8 cellular contexts compared by ENCODE assay signal in the genomic region with DNA sequence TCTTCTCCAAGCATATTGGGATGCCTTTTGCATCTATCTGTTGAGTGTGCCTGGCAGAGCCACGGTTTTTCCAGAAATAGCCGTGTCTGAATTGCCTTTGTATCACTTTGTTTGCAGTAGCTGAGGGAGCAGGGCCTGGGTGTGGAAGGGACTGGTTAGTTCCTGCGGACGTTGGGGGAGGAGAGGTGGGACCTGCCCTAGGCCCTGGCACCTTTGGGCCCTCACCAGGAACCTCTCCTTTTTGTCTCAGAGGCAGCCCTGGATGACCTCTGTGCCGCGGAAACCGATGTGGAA. TPM values are rescaled to one million over a fixed set of nuclear protein-coding genes. Genes with fewer than 3 reads are reported as not detected.
DNase-seq lines count a peak whose midpoint lies in the region; ATAC-seq and TF ChIP-seq lines count a peak whose summit lies in the region.

No MANE protein-coding gene starts in this region.

- DNase-seq in activated naive CD4-positive, alpha-beta T cell treated with anti-CD3 and anti-CD28 coated beads, Interleukin-2, amount 10 ng/mL, durations not matched to agents 7 days and 5 days, result no peak
- no peak for DNase-seq in activated naive CD4-positive, alpha-beta T cell treated with anti-CD3 and anti-CD28 coated beads, Interleukin-2, amount 50 U/mL, for 16 hours
- DNase-seq in body of pancreas (no peak), mesothelial cell of epicardium (ENCODE audit: low spot score in 2 of 2, unreplicated experiment in 2 of 2) (no peak), upper lobe of left lung (peak in 1 of 2 donors; percentile 53), EL (no peak), NCI-H2107 treated with DMSO at 0.1 percent for 48 hours (lab: John Stamatoyannopoulos, UW; ENCODE audit: unreplicated experiment) (no peak)

- no peak for TF ChIP-seq POLR2A in body of pancreas (IDR thresholded peaks at IDR 0.05)
- TF ChIP-seq POLR2A in upper lobe of left lung (IDR thresholded peaks at IDR 0.05), result no peak

- H3K4me1 Mint-ChIP-seq in activated naive CD4-positive, alpha-beta T cell treated with anti-CD3 and anti-CD28 coated beads, Interleukin-2, amount 10 ng/mL, durations not matched to agents 7 days and 5 days, result peaks cover 57% of the 10 kb centered on the region
- peaks cover 19% of the 10 kb centered on the region for H3K4me1 Mint-ChIP-seq in mesothelial cell of epicardium

- H3K36me3 Mint-ChIP-seq in activated naive CD4-positive, alpha-beta T cell treated with anti-CD3 and anti-CD28 coated beads, Interleukin-2, amount 10 ng/mL, durations not matched to agents 7 days and 5 days, result peaks cover 43% of the 10 kb centered on the region
- peaks cover 17% of the 10 kb centered on the region for H3K36me3 Mint-ChIP-seq in mesothelial cell of epicardium

- peaks cover 49% of the 10 kb centered on the region for H3K4me1 ChIP-seq in body of pancreas
- peaks cover 44 to 52% (median 47%) of the 10 kb centered on the region in 4 donors for H3K4me1 ChIP-seq in upper lobe of left lung

- CTCF ChIA-PET in activated naive CD4-positive, alpha-beta T cell treated with anti-CD3 and anti-CD28 coated beads, Interleukin-2, amount 10 ng/mL, durations not matched to agents 7 days and 5 days (lab: Charles Lee), result interaction anchor here (1.4 to 3.6 kb wide), 3 partner anchors 42 to 83 kb away, joined by 3 to 25 read pairs (median 11); no protein-coding TSS in a partner anchor

- H3K4me3 ChIP-seq in body of pancreas, result no peak overlapping the region
- peak overlapping the region in 1 of 4 donors; percentile 48 for H3K4me3 ChIP-seq in upper lobe of left lung

- H3K27ac ChIP-seq in body of pancreas (peak overlapping the region; percentile 93 to 100 (median 99)), upper lobe of left lung (peak overlapping the region; percentile 97 to 100 (median 98))

- intact Hi-C loops in body of pancreas (cut with DNase I), result no loop called here

- H3K9me3 Mint-ChIP-seq in activated naive CD4-positive, alpha-beta T cell treated with anti-CD3 and anti-CD28 coated beads, Interleukin-2, amount 10 ng/mL, durations not matched to agents 7 days and 5 days, result no peaks in the 10 kb centered on the region
- no peaks in the 10 kb centered on the region for H3K9me3 Mint-ChIP-seq in mesothelial cell of epicardium

- peak overlapping the region; percentile 91 for H3K27ac Mint-ChIP-seq in activated naive CD4-positive, alpha-beta T cell treated with anti-CD3 and anti-CD28 coated beads, Interleukin-2, amount 10 ng/mL, durations not matched to agents 7 days and 5 days
- H3K27ac Mint-ChIP-seq in mesothelial cell of epicardium, result peak overlapping the region; percentile 98

- H3K36me3 ChIP-seq in body of pancreas (replicated peaks in 1 of 2; ENCODE audit: insufficient read depth in 1 of 2, low read depth in 2 of 2), result peaks cover 5 to 6% of the 10 kb centered on the region in 2 donors
- H3K36me3 ChIP-seq in upper lobe of left lung, result peaks cover 0 to 65% (median 43%) of the 10 kb centered on the region in 4 donors

- no peak for TF ChIP-seq CTCF in body of pancreas (IDR thresholded peaks at IDR 0.05)
- no peak for TF ChIP-seq CTCF in mesothelial cell of epicardium (IDR thresholded peaks at IDR 0.05; ENCODE audit: unreplicated experiment)
- no peak for TF ChIP-seq CTCF in upper lobe of left lung (IDR thresholded peaks at IDR 0.05)

- H3K27me3 ChIP-seq in body of pancreas, result no peaks in the 10 kb centered on the region
- no peaks in the 10 kb centered on the region for H3K27me3 ChIP-seq in upper lobe of left lung

- no peak for TF ChIP-seq EP300 in upper lobe of left lung (IDR thresholded peaks at IDR 0.05)

- H3K4me3 Mint-ChIP-seq in activated naive CD4-positive, alpha-beta T cell treated with anti-CD3 and anti-CD28 coated beads, Interleukin-2, amount 10 ng/mL, durations not matched to agents 7 days and 5 days, result peak overlapping the region; percentile 93
- H3K4me3 Mint-ChIP-seq in mesothelial cell of epicardium, result no peak overlapping the region

- WGBS in body of pancreas, 2 donors, result 9 to 12% methylated on average over 4 to 7 of the region's 7 CpGs
- WGBS in upper lobe of left lung, 2 donors, result 25 to 33% methylated on average over 6 to 7 of the region's 7 CpGs

- no peaks in the 10 kb centered on the region for H3K27me3 Mint-ChIP-seq in activated naive CD4-positive, alpha-beta T cell treated with anti-CD3 and anti-CD28 coated beads, Interleukin-2, amount 10 ng/mL, durations not matched to agents 7 days and 5 days
- no peaks in the 10 kb centered on the region for H3K27me3 Mint-ChIP-seq in mesothelial cell of epicardium (ENCODE audit: low read depth)

- ATAC-seq in body of pancreas (peak; percentile 1), upper lobe of left lung (ENCODE audit: low FRiP score in 2 of 2) (no peak), HG03571 (IDR thresholded peaks at IDR 0.05; ENCODE audit: unreplicated experiment) (no peak)

- H3K9me3 ChIP-seq in body of pancreas (no peaks in the 10 kb centered on the region), upper lobe of left lung (no peaks in the 10 kb centered on the region)

RNA-seq across cellular contexts. Expression of a gene that starts 18.6 kb away (rescaled TPM):
- total RNA-seq in body of pancreas (1 to 10 TPM; 2.6 to 4.3 TPM), mesothelial cell of epicardium (11.6 to 12.0 TPM (median 11.6 TPM) in 3 replicates), upper lobe of left lung (10 to 100 TPM in 1 of 6 donors, 1 to 10 TPM in 5; 5.1 to 10.5 (median 6.5) TPM)

RNA-seq across cellular contexts. Expression of a gene that starts 25.1 kb away (rescaled TPM):
- total RNA-seq in body of pancreas (100 to 1,000 TPM; 113 to 156 TPM), mesothelial cell of epicardium (183 to 192 TPM (median 186 TPM) in 3 replicates), upper lobe of left lung (100 to 1,000 TPM; 115 to 282 (median 163) TPM)

RNA-seq across cellular contexts. Expression of a gene that starts 25.3 kb away (rescaled TPM):
- 1 to 10 TPM in 1 of 2 donors, under 1 TPM in 1; 0.33 to 2.6 TPM for total RNA-seq in body of pancreas
- 10.7 to 12.3 TPM (median 11.5 TPM) in 3 replicates for total RNA-seq in mesothelial cell of epicardium
- total RNA-seq in upper lobe of left lung, result 10 to 100 TPM in 5 of 6 donors, 1 to 10 TPM in 1; 6.3 to 18.2 (median 13.2) TPM

RNA-seq across cellular contexts. Expression of a gene that starts 35.3 kb away (rescaled TPM):
- 100 to 1,000 TPM; 118 to 311 TPM for total RNA-seq in body of pancreas
- total RNA-seq in mesothelial cell of epicardium, result 203 to 214 TPM (median 211 TPM) in 3 replicates
- total RNA-seq in upper lobe of left lung, result 100 to 1,000 TPM in 4 of 6 donors, 10 to 100 TPM in 2; 91.2 to 588 (median 123) TPM

RNA-seq across cellular contexts. Expression of a gene that starts 38.8 kb away (rescaled TPM):
- total RNA-seq in body of pancreas, result 10 to 100 TPM; 46.5 to 48.5 TPM
- total RNA-seq in mesothelial cell of epicardium, result 154 to 167 TPM (median 156 TPM) in 3 replicates
- total RNA-seq in upper lobe of left lung, result 100 to 1,000 TPM in 4 of 6 donors, 10 to 100 TPM in 2; 67.1 to 228 (median 148) TPM
